Comparison of ENCODE assay signal across 20 cellular contexts in genomic region chr3:151483488-151483887, GRCh38. TPM values are rescaled to one million over a fixed set of nuclear protein-coding genes. Genes with fewer than 3 reads are reported as not detected.
DNase-seq lines count a peak whose midpoint lies in the region; ATAC-seq, FAIRE-seq and TF ChIP-seq lines count a peak whose summit lies in the region.
"Had no signal": no experiment of that assay in that cellular context is flagged by ENCODE, and none has a peak within 500 bp of the region (broad histone marks: within the 10 kb centered on the region; RNA-seq: fewer than 3 reads in every experiment).

No MANE protein-coding gene starts in this region.

- POLR2A ChIA-PET in H1 (lab: Charles Lee; ENCODE audit: partially characterized antibody) = interaction anchor here (0.7 kb wide), 1 partner anchor 266 kb away, joined by 3 read pairs; no protein-coding TSS in a partner anchor

- TF ChIP-seq POLR2A in H1 (IDR thresholded peaks at IDR 0.05; ENCODE audit: control extremely low read depth in 1 of 2, low read depth in 2 of 2, low read length in 2 of 2) = no peak

- H3F3A ChIP-seq in GM23338 (replicated peaks; ENCODE audit: low read depth) (no peaks in the 10 kb centered on the region), neural progenitor cell (ENCODE audit: low read depth) (no peaks in the 10 kb centered on the region)

- H3K56ac ChIP-seq in H1 (replicated peaks; ENCODE audit: insufficient read length, low read depth, low read length) = no peak overlapping the region

- H2BK12ac ChIP-seq in H1 (ENCODE audit: low read depth, low read length) = no peak overlapping the region

- H3K4me1 Mint-ChIP-seq in GM23338 = peaks cover 2% of the 10 kb centered on the region; the same call in 2 of the 3 replicates
- H3K4me1 Mint-ChIP-seq in neural progenitor cell = peaks cover 2% of the 10 kb centered on the region
- no peaks in the 10 kb centered on the region for H3K4me1 Mint-ChIP-seq in HFFc6 (ENCODE audit: low read depth)
- H3K4me1 Mint-ChIP-seq in osteocyte (ENCODE audit: unreplicated experiment) = no peaks in the 10 kb centered on the region
- H3K4me1 Mint-ChIP-seq: B cell; CD4-positive, CD25-positive, alpha-beta regulatory T cell had no signal

- FAIRE-seq in H1 (lab: Jason Lieb, UNC) = no peak
- FAIRE-seq: A204.1, G401.6, GM12892 had no signal

- no peak for TF ChIP-seq RAD21 in H1 (IDR thresholded peaks at IDR 0.05 in 1 of 2, conservative IDR thresholded peaks at IDR 0.05 in 1 of 2; ENCODE audit: low read depth in 2 of 2, low read length in 2 of 2)

- H3K27me3 Mint-ChIP-seq in GM23338 (ENCODE audit: insufficient read depth, low read depth, poor library complexity) (peaks cover 2% of the 10 kb centered on the region), neural progenitor cell (ENCODE audit: insufficient read depth, low read depth) (peaks cover 6% of the 10 kb centered on the region), HFFc6 (ENCODE audit: insufficient read depth) (peaks cover 2% of the 10 kb centered on the region; the same call in 1 of the 2 replicates), osteocyte (ENCODE audit: unreplicated experiment) (peaks cover 17% of the 10 kb centered on the region)

- no peaks in the 10 kb centered on the region for H3K36me3 Mint-ChIP-seq in GM23338 (ENCODE audit: low read depth)
- H3K36me3 Mint-ChIP-seq in neural progenitor cell = no peaks in the 10 kb centered on the region
- no peaks in the 10 kb centered on the region for H3K36me3 Mint-ChIP-seq in HFFc6 (ENCODE audit: low read depth)
- no peaks in the 10 kb centered on the region for H3K36me3 Mint-ChIP-seq in osteocyte (ENCODE audit: unreplicated experiment)
- H3K36me3 Mint-ChIP-seq: CD4-positive, CD25-positive, alpha-beta regulatory T cell; CD8-positive, alpha-beta T cell had no signal

- no peak for DNase-seq in GM23338 (ENCODE audit: low spot score)
- DNase-seq in H1 (ENCODE audit: low read depth in 1 of 2, low spot score in 2 of 2) = no peak
- DNase-seq in neural progenitor cell (ENCODE audit: low spot score) = no peak
- no peak for DNase-seq in HFFc6
- no peak for DNase-seq in NCI-H748 (lab: John Stamatoyannopoulos, UW; ENCODE audit: unreplicated experiment)
- DNase-seq in osteocyte (ENCODE audit: extremely low spot score, unreplicated experiment) = no peak
- DNase-seq: Caco-2; CD4-positive, CD25-positive, alpha-beta regulatory T cell; CD8-positive, alpha-beta T cell; DMS153; DND-41 had no signal

- H2AFZ ChIP-seq in GM23338 = peak overlapping the region; percentile 85; the same call in 1 of the 2 replicates
- peak overlapping the region; percentile 76 for H2AFZ ChIP-seq in H1 (ENCODE audit: low read length)
- H2AFZ ChIP-seq in neural progenitor cell (replicated peaks) = peak overlapping the region; percentile 68

- TF ChIP-seq EP300 in H1 (IDR thresholded peaks at IDR 0.05; ENCODE audit: borderline replicate concordance in 1 of 2, low read depth in 2 of 2, low read length in 2 of 2) = no peak

- H3K4me3 ChIP-seq in GM23338 (no peak overlapping the region), H1 (ENCODE audit: extremely low read depth in 1 of 4, insufficient read depth in 2 of 4, low read depth in 3 of 4, low read length in 4 of 4) (no peak overlapping the region), neural progenitor cell (no peak overlapping the region)
- H3K4me3 ChIP-seq: BLaER1 had no signal

- H3K4me2 ChIP-seq in GM23338 (no peak overlapping the region), H1 (ENCODE audit: insufficient read depth in 1 of 2, low read depth in 2 of 2, low read length in 2 of 2) (no peak overlapping the region), neural progenitor cell (no peak overlapping the region)
- H3K4me2 ChIP-seq: BLaER1 had no signal

- H4K8ac ChIP-seq in H1 (ENCODE audit: extremely low read depth, insufficient read depth, low read length) = no peak overlapping the region

- H3K36me3 ChIP-seq in GM23338 (ENCODE audit: insufficient read depth) = no peaks in the 10 kb centered on the region
- no peaks in the 10 kb centered on the region for H3K36me3 ChIP-seq in H1 (ENCODE audit: control insufficient read depth in 2 of 4, insufficient read depth in 4 of 4, low read length in 3 of 4)
- no peaks in the 10 kb centered on the region for H3K36me3 ChIP-seq in neural progenitor cell
- H3K36me3 ChIP-seq: BLaER1 had no signal

- TF ChIP-seq CTCF in GM23338 (conservative IDR thresholded peaks at IDR 0.05; ENCODE audit: low read depth in 2 of 2) (no peak), H1 (IDR thresholded peaks at IDR 0.05; ENCODE audit: control extremely low read depth in 1 of 3, insufficient read depth in 1 of 3, low read depth in 1 of 3, low read length in 3 of 3) (no peak), neural progenitor cell (IDR thresholded peaks at IDR 0.05) (no peak), HFFc6 (IDR thresholded peaks at IDR 0.05) (no peak), osteocyte (IDR thresholded peaks at IDR 0.05) (no peak)

- no peaks in the 10 kb centered on the region for H3K79me2 ChIP-seq in GM23338 (replicated peaks; ENCODE audit: insufficient read depth)
- no peaks in the 10 kb centered on the region for H3K79me2 ChIP-seq in H1 (ENCODE audit: control insufficient read depth in 1 of 2, insufficient read depth in 2 of 2, low read length in 2 of 2)
- H3K79me2 ChIP-seq in neural progenitor cell (ENCODE audit: low read depth) = no peaks in the 10 kb centered on the region

- H3K4me3 Mint-ChIP-seq in GM23338 (no peak overlapping the region), neural progenitor cell (no peak overlapping the region), HFFc6 (no peak overlapping the region), osteocyte (ENCODE audit: unreplicated experiment) (no peak overlapping the region)
- H3K4me3 Mint-ChIP-seq: B cell; CD4-positive, CD25-positive, alpha-beta regulatory T cell; CD8-positive, alpha-beta T cell; H9 had no signal

- H2BK20ac ChIP-seq in H1 (ENCODE audit: low read length) = no peak overlapping the region

- no peak overlapping the region for H3K18ac ChIP-seq in H1 (ENCODE audit: extremely low read depth, low read length)

- H3K9me2 ChIP-seq in GM23338 (ENCODE audit: insufficient read depth) = no peaks in the 10 kb centered on the region

- no peak overlapping the region for H2AK5ac ChIP-seq in H1 (ENCODE audit: low read depth, low read length)

- ATAC-seq in GM23338 = no peak
- ATAC-seq: CD8-positive, alpha-beta T cell; HCT116 had no signal

- H3K9ac ChIP-seq in H1 (replicated peaks in 1 of 4; ENCODE audit: extremely low read depth in 1 of 4, low read depth in 3 of 4, low read length in 3 of 4) (no peak overlapping the region), neural progenitor cell (no peak overlapping the region)
- H3K9ac ChIP-seq: BLaER1 had no signal

- no peaks in the 10 kb centered on the region for H3K23me2 ChIP-seq in H1 (ENCODE audit: low read depth, low read length)

- no peak overlapping the region for H3K27ac Mint-ChIP-seq in GM23338
- H3K27ac Mint-ChIP-seq in neural progenitor cell = no peak overlapping the region
- no peak overlapping the region for H3K27ac Mint-ChIP-seq in HFFc6
- H3K27ac Mint-ChIP-seq in osteocyte (ENCODE audit: unreplicated experiment) = no peak overlapping the region
- H3K27ac Mint-ChIP-seq: B cell; CD4-positive, CD25-positive, alpha-beta regulatory T cell; CD8-positive, alpha-beta T cell; H9 had no signal

- CTCF ChIA-PET in H1 (lab: Charles Lee; ENCODE audit: partially characterized antibody) = interaction anchor here (0.8 to 6.7 kb wide), 3 partner anchors 9 to 45 kb away, joined by 3 to 45 read pairs (median 5); no protein-coding TSS in a partner anchor

- no peak overlapping the region for H3K27ac ChIP-seq in GM23338 (ENCODE audit: low read depth)
- no peak overlapping the region for H3K27ac ChIP-seq in H1 (ENCODE audit: low read depth, low read length)
- no peak overlapping the region for H3K27ac ChIP-seq in neural progenitor cell
- H3K27ac ChIP-seq: 22Rv1, BLaER1, C4-2B had no signal

- no peak overlapping the region for H4K5ac ChIP-seq in H1 (ENCODE audit: insufficient read length, low read depth, low read length)

- 100% methylated on average over 1 of the region's 1 CpG; no CpG with 5 or more reads in 1 of the 2 experiments for WGBS in H1 (ENCODE audit: extremely low coverage in 1 of 2, insufficient coverage in 1 of 2, insufficient read length in 1 of 2, insufficient replicate concordance in 2 of 2, low coverage in 1 of 2, low lambda C conversion rate in 2 of 2, missing lambda C conversion rate in 1 of 2), 2 experiments

- H3K9me3 ChIP-seq in H1 (ENCODE audit: insufficient read depth in 2 of 2, low read depth in 1 of 2, low read length in 1 of 2) (no peaks in the 10 kb centered on the region), neural progenitor cell (ENCODE audit: low read depth) (no peaks in the 10 kb centered on the region)

- H2BK120ac ChIP-seq in H1 (replicated peaks; ENCODE audit: low read depth, low read length) = no peak overlapping the region

- no peak overlapping the region for H3K14ac ChIP-seq in H1 (ENCODE audit: insufficient read length)

- H3K79me1 ChIP-seq in H1 (ENCODE audit: low read depth, low read length) = no peaks in the 10 kb centered on the region

- H3K27me3 ChIP-seq in GM23338 (ENCODE audit: insufficient read depth) = no peaks in the 10 kb centered on the region
- H3K27me3 ChIP-seq in H1 (replicated peaks in 1 of 4; ENCODE audit: control insufficient read depth in 3 of 4, extremely low read depth in 1 of 4, insufficient read depth in 3 of 4, low read length in 3 of 4) = no peaks in the 10 kb centered on the region
- no peaks in the 10 kb centered on the region for H3K27me3 ChIP-seq in neural progenitor cell
- H3K27me3 ChIP-seq: BLaER1 had no signal

- no peaks in the 10 kb centered on the region for H4K20me1 ChIP-seq in GM23338 (replicated peaks; ENCODE audit: insufficient read depth)
- H4K20me1 ChIP-seq in H1 (replicated peaks in 1 of 2; ENCODE audit: control insufficient read depth in 1 of 2, insufficient read depth in 2 of 2, low read length in 2 of 2) = no peaks in the 10 kb centered on the region
- H4K20me1 ChIP-seq in neural progenitor cell (ENCODE audit: low read depth) = no peaks in the 10 kb centered on the region
- H4K20me1 ChIP-seq: BLaER1 had no signal

- H3K9me3 Mint-ChIP-seq in GM23338 (no peaks in the 10 kb centered on the region; the same call in 2 of the 3 replicates), neural progenitor cell (peaks cover 6% of the 10 kb centered on the region), HFFc6 (peaks cover 9% of the 10 kb centered on the region; the same call in 1 of the 2 replicates), osteocyte (ENCODE audit: unreplicated experiment) (peaks cover 26% of the 10 kb centered on the region)

- H3K4me1 ChIP-seq in GM23338 (ENCODE audit: insufficient read depth) (peaks cover 5% of the 10 kb centered on the region), H1 (replicated peaks in 1 of 4; ENCODE audit: control insufficient read depth in 3 of 4, insufficient read depth in 4 of 4, low read length in 3 of 4) (peaks cover 0 to 2% (median under 1%) of the 10 kb centered on the region in 4 experiments; a peak in 2 of 7 replicates), neural progenitor cell (peaks cover 6% of the 10 kb centered on the region)
- H3K4me1 ChIP-seq: Caco-2 had no signal

- no peak overlapping the region for H3K23ac ChIP-seq in H1 (ENCODE audit: insufficient read length)

- no peak overlapping the region for H4K91ac ChIP-seq in H1 (replicated peaks; ENCODE audit: insufficient read length, low read length)

- H3K4ac ChIP-seq in H1 (replicated peaks; ENCODE audit: insufficient read length, low read depth, low read length) = no peak overlapping the region

- H2BK15ac ChIP-seq in H1 (ENCODE audit: low read length) = no peak overlapping the region

- no peak overlapping the region for H2BK5ac ChIP-seq in H1 (ENCODE audit: low read depth, low read length)

RNA-seq across cellular contexts. Expression of gene IGSF10, which starts 22.6 kb away (rescaled TPM):
- total RNA-seq in GM23338 (2014; rRNA removed; shearing (Covaris generic)) = 0.94 and 1.4 TPM in 2 replicates
- polyA plus RNA-seq in GM23338 (2016; fragmentation: Nextera tagmentation; extraction: Ambion mirVana) (0.24 and 0.50 TPM in 2 replicates), H1 (2011; rRNA removed) (0.46 and 0.59 TPM in 2 replicates)
- 0.86 and 0.95 TPM in 2 replicates for total RNA-seq in H1 (2021; fragmentation: NEBNext Ultra II Directional; extraction: Animal tissue kit (Norgen Biotek cat#: 25700))
- polyA plus RNA-seq in H1 (2011; cell fraction: cytosol; rRNA removed) = 0.53 TPM
- 1.0 TPM for polyA plus RNA-seq in H1 (2011; cell fraction: nucleus; rRNA removed)
- polyA plus RNA-seq in H1 (2012, experiment 1 of 2) = 0.60 to 0.86 TPM (median 0.74 TPM) in 4 replicates
- polyA plus RNA-seq in H1 (2012, experiment 2 of 2) = 0.05 TPM
- 2.5 TPM for polyA plus RNA-seq in H1 (2013, experiment 1 of 2)
- polyA plus RNA-seq in H1 (2013, experiment 2 of 2) = 2.2 TPM
- polyA minus RNA-seq in H1 (2011; rRNA and poly(A)+ RNA removed) = 0.82 and 1.7 TPM in 2 replicates
- polyA minus RNA-seq in H1 (2011; cell fraction: cytosol; rRNA and poly(A)+ RNA removed) = 0.29 TPM
- polyA minus RNA-seq in H1 (2011; cell fraction: nucleus; rRNA and poly(A)+ RNA removed) = 1.3 TPM
- total RNA-seq in neural progenitor cell (ENCODE audit: low replicate concordance) (0.15 and 0.22 TPM in 2 replicates), osteocyte (1.2 and 1.4 TPM in 2 replicates)
- total RNA-seq in HFFc6 (2021; fragmentation: NEBNext Ultra II Directional; extraction: Animal tissue kit (Norgen Biotek cat#: 25700)) = under 1 TPM in 3 of 6 experiments, not detected in 3; 0.02 to 0.05 (median 0.02) TPM
- total RNA-seq: B cell; CD4-positive, CD25-positive, alpha-beta regulatory T cell; CD8-positive, alpha-beta T cell had no signal
